In genomic region chr1:230187290-230187689, GRCh38 we compare ENCODE assay signal across 18 cellular contexts.
A peak's percentile ranks its signal among the peaks of the same experiment; 100 is the strongest.
DNase-seq lines count a peak whose midpoint lies in the region; ATAC-seq and TF ChIP-seq lines count a peak whose summit lies in the region.
"Had no signal": no experiment of that assay in that cellular context is flagged by ENCODE, and none has a peak within 500 bp of the region (broad histone marks: within the 10 kb centered on the region; RNA-seq: fewer than 3 reads in every experiment).

No MANE protein-coding gene starts in this region.

- H3K4me1 ChIP-seq in upper lobe of left lung, result peaks cover 32 to 55% (median 45%) of the 10 kb centered on the region in 4 donors
- peaks cover 5% of the 10 kb centered on the region for H3K4me1 ChIP-seq in colonic mucosa

- H3K27ac ChIP-seq in KOPT-K1 (ENCODE audit: low read depth, low read length, poor library complexity, severe bottlenecking) (peak overlapping the region; percentile 71), upper lobe of left lung (peak overlapping the region in 3 of 4 donors; percentile 5 to 84 (median 74)), colonic mucosa (no peak overlapping the region)
- H3K27ac ChIP-seq: SK-N-MC, testis had no signal

- H3K36me3 ChIP-seq in KOPT-K1 (ENCODE audit: insufficient read depth, low read length) (peaks cover 52% of the 10 kb centered on the region), upper lobe of left lung (no peaks in the 10 kb centered on the region), colonic mucosa (no peaks in the 10 kb centered on the region)

- TF ChIP-seq POLR2A in upper lobe of left lung (IDR thresholded peaks at IDR 0.05), result no peak

- peak overlapping the region; percentile 12 for H3K27ac Mint-ChIP-seq in activated naive CD4-positive, alpha-beta T cell treated with anti-CD3 and anti-CD28 coated beads, Interleukin-2, amount 10 ng/mL, durations not matched to agents 7 days and 5 days
- H3K27ac Mint-ChIP-seq in effector memory CD8-positive, alpha-beta T cell, result peak overlapping the region; percentile 42 to 80

- intact Hi-C loops in colonic mucosa (cut with DNase I), result no loop called here

- no peak overlapping the region for H3K4me3 Mint-ChIP-seq in activated naive CD4-positive, alpha-beta T cell treated with anti-CD3 and anti-CD28 coated beads, Interleukin-2, amount 10 ng/mL, durations not matched to agents 7 days and 5 days
- H3K4me3 Mint-ChIP-seq in effector memory CD8-positive, alpha-beta T cell, result peak overlapping the region; percentile 34 to 60

- H3K9me3 ChIP-seq in KOPT-K1 (ENCODE audit: insufficient read depth, low read length, poor library complexity, severe bottlenecking) (no peaks in the 10 kb centered on the region), upper lobe of left lung (no peaks in the 10 kb centered on the region), colonic mucosa (no peaks in the 10 kb centered on the region)
- H3K9me3 ChIP-seq: mucosa of descending colon, testis had no signal

- 82 to 90% methylated on average over 4 to 5 of the region's 5 CpGs for WGBS in upper lobe of left lung, 2 donors

- no peaks in the 10 kb centered on the region for H3K9me3 Mint-ChIP-seq in activated naive CD4-positive, alpha-beta T cell treated with anti-CD3 and anti-CD28 coated beads, Interleukin-2, amount 10 ng/mL, durations not matched to agents 7 days and 5 days
- H3K9me3 Mint-ChIP-seq in effector memory CD8-positive, alpha-beta T cell, result peaks cover 0 to 1% of the 10 kb centered on the region in 2 donors

- H3K27me3 ChIP-seq in upper lobe of left lung, result no peaks in the 10 kb centered on the region
- no peaks in the 10 kb centered on the region for H3K27me3 ChIP-seq in colonic mucosa
- H3K27me3 ChIP-seq: spleen, testis had no signal

- ATAC-seq in effector memory CD8-positive, alpha-beta T cell (replicated peaks), result no peak
- ATAC-seq in upper lobe of left lung (ENCODE audit: low FRiP score in 2 of 2), result no peak
- ATAC-seq: mucosa of descending colon had no signal

- no peak for DNase-seq in activated naive CD4-positive, alpha-beta T cell treated with anti-CD3 and anti-CD28 coated beads, Interleukin-2, amount 10 ng/mL, durations not matched to agents 7 days and 5 days
- no peak for DNase-seq in activated naive CD4-positive, alpha-beta T cell (lab: John Stamatoyannopoulos, UW)
- no peak for DNase-seq in effector memory CD8-positive, alpha-beta T cell
- no peak for DNase-seq in upper lobe of left lung
- DNase-seq in colonic mucosa, result no peak
- DNase-seq in kidney tubule cell (ENCODE audit: low spot score), result no peak
- DNase-seq: activated CD4-positive, alpha-beta T cell treated with anti-CD3 and anti-CD28 coated beads, Interleukin-2, amount 50 U/mL, for 1 hour; aorta; DMS 273 treated with DMSO at 0.1 percent for 48 hours; glutamatergic neuron; mucosa of descending colon; NCI-H1092 treated with DMSO at 0.1 percent for 48 hours; NCI-H2029 treated with DMSO at 0.1 percent for 48 hours; nucleus accumbens; spleen; testis had no signal

- H3K4me3 ChIP-seq in upper lobe of left lung, result no peak overlapping the region
- H3K4me3 ChIP-seq in colonic mucosa, result no peak overlapping the region
- H3K4me3 ChIP-seq: mucosa of descending colon, SK-N-MC, spleen, testis had no signal

- peaks cover 8% of the 10 kb centered on the region for H3K36me3 Mint-ChIP-seq in activated naive CD4-positive, alpha-beta T cell treated with anti-CD3 and anti-CD28 coated beads, Interleukin-2, amount 10 ng/mL, durations not matched to agents 7 days and 5 days
- no peaks in the 10 kb centered on the region for H3K36me3 Mint-ChIP-seq in effector memory CD8-positive, alpha-beta T cell (ENCODE audit: insufficient read depth)

- H3K9ac ChIP-seq in colonic mucosa (ENCODE audit: low read depth in 2 of 2, low read length in 2 of 2), result no peak overlapping the region

- CTCF ChIA-PET in activated naive CD4-positive, alpha-beta T cell treated with anti-CD3 and anti-CD28 coated beads, Interleukin-2, amount 10 ng/mL, durations not matched to agents 7 days and 5 days (lab: Charles Lee), result interaction anchor here (1.0 to 2.6 kb wide), 3 partner anchors 10 to 77 kb away, joined by 3 to 10 read pairs (median 3); no protein-coding TSS in a partner anchor

- TF ChIP-seq EP300 in upper lobe of left lung (IDR thresholded peaks at IDR 0.05), result no peak

- TF ChIP-seq CTCF in upper lobe of left lung (IDR thresholded peaks at IDR 0.05), result no peak
- no peak for TF ChIP-seq CTCF in colonic mucosa (IDR thresholded peaks at IDR 0.05)

- no peaks in the 10 kb centered on the region for H3K27me3 Mint-ChIP-seq in activated naive CD4-positive, alpha-beta T cell treated with anti-CD3 and anti-CD28 coated beads, Interleukin-2, amount 10 ng/mL, durations not matched to agents 7 days and 5 days
- no peaks in the 10 kb centered on the region for H3K27me3 Mint-ChIP-seq in effector memory CD8-positive, alpha-beta T cell

- peaks cover 35% of the 10 kb centered on the region for H3K4me1 Mint-ChIP-seq in activated naive CD4-positive, alpha-beta T cell treated with anti-CD3 and anti-CD28 coated beads, Interleukin-2, amount 10 ng/mL, durations not matched to agents 7 days and 5 days
- peaks cover 24% of the 10 kb centered on the region in 2 donors for H3K4me1 Mint-ChIP-seq in effector memory CD8-positive, alpha-beta T cell (ENCODE audit: low read depth in 2 of 2)
